ENCODE assay signal across 20 cellular contexts in genomic region chr2:34486945-34487344, GRCh38.
A peak's percentile ranks its signal among the peaks of the same experiment; 100 is the strongest.
DNase-seq lines count a peak whose midpoint lies in the region; ATAC-seq and TF ChIP-seq lines count a peak whose summit lies in the region.
"Had no signal": no experiment of that assay in that cellular context is flagged by ENCODE, and none has a peak within 500 bp of the region (broad histone marks: within the 10 kb centered on the region; RNA-seq: fewer than 3 reads in every experiment).

No MANE protein-coding gene starts in this region.

- ATAC-seq in left lung = peak; percentile 75
- peak; percentile 39 for ATAC-seq in upper lobe of right lung
- ATAC-seq: A549; CD8-positive, alpha-beta T cell had no signal

- CTCF ChIA-PET in activated CD4-positive, alpha-beta T cell treated with anti-CD3 and anti-CD28 coated beads, Interleukin-2, amount 10 ng/mL, durations not matched to agents 7 days and 5 days (lab: Charles Lee) = no interaction called here

- H3K9me3 ChIP-seq in left lung (no peaks in the 10 kb centered on the region), upper lobe of right lung (no peaks in the 10 kb centered on the region)
- H3K9me3 ChIP-seq: A549; BLaER1 treated with 17β-estradiol and CSF1 and Interleukin-3, amounts not matched to agents 10 nM and 100 nM; Caco-2 had no signal

- H3K27me3 ChIP-seq in left lung (no peaks in the 10 kb centered on the region), upper lobe of right lung (no peaks in the 10 kb centered on the region)
- H3K27me3 ChIP-seq: BLaER1 treated with 17β-estradiol and CSF1 and Interleukin-3, amounts not matched to agents 10 nM and 100 nM had no signal

- H3K4me3 ChIP-seq in epithelial cell of proximal tubule (ENCODE audit: low read depth, low read length) (no peak overlapping the region), left lung (no peak overlapping the region), upper lobe of right lung (no peak overlapping the region)
- H3K4me3 ChIP-seq: A549; BLaER1 treated with 17β-estradiol and CSF1 and Interleukin-3, amounts not matched to agents 10 nM and 100 nM had no signal

- H3K36me3 Mint-ChIP-seq in activated CD4-positive, alpha-beta T cell treated with anti-CD3 and anti-CD28 coated beads, Interleukin-2, amount 10 ng/mL, durations not matched to agents 7 days and 5 days (ENCODE audit: low read depth) = no peaks in the 10 kb centered on the region
- H3K36me3 Mint-ChIP-seq: CD8-positive, alpha-beta T cell had no signal

- intact Hi-C loops in left lung (cut with DNase I) = no loop called here
- intact Hi-C loops in upper lobe of right lung (cut with DNase I) = no loop called here

- H3K27ac Mint-ChIP-seq in activated CD4-positive, alpha-beta T cell treated with anti-CD3 and anti-CD28 coated beads, Interleukin-2, amount 10 ng/mL, durations not matched to agents 7 days and 5 days = no peak overlapping the region
- H3K27ac Mint-ChIP-seq: B cell; CD4-positive, alpha-beta T cell; CD8-positive, alpha-beta T cell had no signal

- peak; percentile 7 for DNase-seq in SIG-M5 treated with dmso at 0.1 percent for 504 hours (lab: John Stamatoyannopoulos, UW; ENCODE audit: unreplicated experiment)
- no peak for DNase-seq in SIG-M5 (lab: John Stamatoyannopoulos, UW)
- no peak for DNase-seq in epithelial cell of proximal tubule (ENCODE audit: low read depth)
- DNase-seq in left lung = no peak
- no peak for DNase-seq in upper lobe of right lung
- no peak for DNase-seq in activated CD4-positive, alpha-beta T cell treated with anti-CD3 and anti-CD28 coated beads for 48 hours
- no peak for DNase-seq in NCI-H526 treated with DMSO at 0.1 percent for 48 hours (lab: John Stamatoyannopoulos, UW)
- no peak for DNase-seq in activated CD4-positive, alpha-beta T cell treated with anti-CD3 and anti-CD28 coated beads, Interleukin-2, amount 10 ng/mL, durations not matched to agents 7 days and 5 days
- DNase-seq: AML-193; Caco-2; Calu3; CD4-positive, alpha-beta T cell; CD8-positive, alpha-beta T cell; DMS79 treated with DMSO at 0.1 percent for 48 hours; GF-D8 had no signal

- H3K4me1 Mint-ChIP-seq in activated CD4-positive, alpha-beta T cell treated with anti-CD3 and anti-CD28 coated beads, Interleukin-2, amount 10 ng/mL, durations not matched to agents 7 days and 5 days = no peaks in the 10 kb centered on the region
- H3K4me1 Mint-ChIP-seq: B cell had no signal

- H3K9me3 Mint-ChIP-seq in activated CD4-positive, alpha-beta T cell treated with anti-CD3 and anti-CD28 coated beads, Interleukin-2, amount 10 ng/mL, durations not matched to agents 7 days and 5 days = no peaks in the 10 kb centered on the region

- H3K4me3 Mint-ChIP-seq in activated CD4-positive, alpha-beta T cell treated with anti-CD3 and anti-CD28 coated beads, Interleukin-2, amount 10 ng/mL, durations not matched to agents 7 days and 5 days = no peak overlapping the region
- H3K4me3 Mint-ChIP-seq: B cell; CD4-positive, alpha-beta T cell; CD8-positive, alpha-beta T cell had no signal

- H3K27ac ChIP-seq in left lung (no peak overlapping the region), upper lobe of right lung (no peak overlapping the region)
- H3K27ac ChIP-seq: 22Rv1; A549; BLaER1 treated with 17β-estradiol and CSF1 and Interleukin-3, amounts not matched to agents 10 nM and 100 nM; C4-2B had no signal

- TF ChIP-seq CTCF in epithelial cell of proximal tubule (conservative IDR thresholded peaks at IDR 0.05; ENCODE audit: low read depth, low read length) = peak; percentile 54
- no peak for TF ChIP-seq CTCF in left lung (IDR thresholded peaks at IDR 0.05)
- no peak for TF ChIP-seq CTCF in upper lobe of right lung (IDR thresholded peaks at IDR 0.05)

- H3K4me1 ChIP-seq in left lung (no peaks in the 10 kb centered on the region), upper lobe of right lung (no peaks in the 10 kb centered on the region)
- H3K4me1 ChIP-seq: A549; BLaER1 treated with 17β-estradiol and CSF1 and Interleukin-3, amounts not matched to agents 10 nM and 100 nM; Caco-2 had no signal

- H3K36me3 ChIP-seq in left lung (no peaks in the 10 kb centered on the region), upper lobe of right lung (no peaks in the 10 kb centered on the region)
- H3K36me3 ChIP-seq: BLaER1 treated with 17β-estradiol and CSF1 and Interleukin-3, amounts not matched to agents 10 nM and 100 nM had no signal

- POLR2A ChIA-PET in activated CD4-positive, alpha-beta T cell treated with anti-CD3 and anti-CD28 coated beads, Interleukin-2, amount 10 ng/mL, durations not matched to agents 7 days and 5 days (lab: Charles Lee) = no interaction called here

- H3K27me3 Mint-ChIP-seq in activated CD4-positive, alpha-beta T cell treated with anti-CD3 and anti-CD28 coated beads, Interleukin-2, amount 10 ng/mL, durations not matched to agents 7 days and 5 days = no peaks in the 10 kb centered on the region
- H3K27me3 Mint-ChIP-seq: B cell; CD4-positive, alpha-beta T cell had no signal
